9 cellular contexts compared by ENCODE assay signal in genomic region chr9:83219924-83220438, GRCh38.
DNase-seq lines count a peak whose midpoint lies in the region; ATAC-seq and TF ChIP-seq lines count a peak whose summit lies in the region.
"Had no signal": no experiment of that assay in that cellular context is flagged by ENCODE, and none has a peak within 500 bp of the region (broad histone marks: within the 10 kb centered on the region; RNA-seq: fewer than 3 reads in every experiment).

No MANE protein-coding gene starts in this region.

- no peak overlapping the region for H2BK20ac ChIP-seq in IMR-90 (ENCODE audit: low read depth, low read length)

- H2BK15ac ChIP-seq in IMR-90 (ENCODE audit: low read depth, low read length): no peak overlapping the region

- no peak overlapping the region for H4K8ac ChIP-seq in IMR-90 (ENCODE audit: low read depth in 2 of 2, low read length in 2 of 2)

- H3K9me3 ChIP-seq in IMR-90 (ENCODE audit: control insufficient read depth, insufficient read depth, low read length) (no peaks in the 10 kb centered on the region; the same call in 1 of the 2 replicates), duodenal mucosa (ENCODE audit: control insufficient read depth in 1 of 2, low read length in 2 of 2) (no peaks in the 10 kb centered on the region), mucosa of stomach (ENCODE audit: control insufficient read depth, low read length) (no peaks in the 10 kb centered on the region)

- H3K27me3 ChIP-seq in IMR-90 (ENCODE audit: control insufficient read depth, insufficient read depth, low read length): no peaks in the 10 kb centered on the region
- H3K27me3 ChIP-seq in duodenal mucosa (ENCODE audit: control insufficient read depth in 1 of 2, insufficient read depth in 2 of 2, low read length in 2 of 2): no peaks in the 10 kb centered on the region
- no peaks in the 10 kb centered on the region for H3K27me3 ChIP-seq in mucosa of stomach (ENCODE audit: control insufficient read depth, insufficient read depth, low read length)

- no peak for TF ChIP-seq POLR2A in IMR-90 (IDR thresholded peaks at IDR 0.05; ENCODE audit: low read depth, low read length)

- no peaks in the 10 kb centered on the region for H3K9me1 ChIP-seq in IMR-90 (ENCODE audit: insufficient read depth, low read length)

- no peak overlapping the region for H3K4ac ChIP-seq in IMR-90 (ENCODE audit: low read depth, low read length)

- TF ChIP-seq RAD21 in IMR-90 (IDR thresholded peaks at IDR 0.05; ENCODE audit: low read length): no peak

- no peak overlapping the region for H3K14ac ChIP-seq in IMR-90 (replicated peaks; ENCODE audit: low read depth, low read length)

- H3K4me2 ChIP-seq in IMR-90 (ENCODE audit: low read depth, low read length): peak overlapping the region; percentile 67
- H3K4me2 ChIP-seq: KMS-11 had no signal

- no peaks in the 10 kb centered on the region for H3K36me3 ChIP-seq in IMR-90 (ENCODE audit: control insufficient read depth, insufficient read depth, low read length)
- H3K36me3 ChIP-seq in duodenal mucosa (ENCODE audit: control insufficient read depth in 1 of 2, insufficient read depth in 2 of 2, low read length in 2 of 2): no peaks in the 10 kb centered on the region
- H3K36me3 ChIP-seq in mucosa of stomach (ENCODE audit: control insufficient read depth, insufficient read depth, low read length): no peaks in the 10 kb centered on the region

- H3K79me1 ChIP-seq in IMR-90 (ENCODE audit: low read depth in 1 of 2, low read length in 2 of 2): no peaks in the 10 kb centered on the region

- intact Hi-C loops in IMR-90 (cut with micrococcal nuclease): loop anchor here (2.0 to 5.0 kb wide), 4 partner anchors 325 to 692 kb away; no protein-coding TSS in a partner anchor

- no peak overlapping the region for H2BK5ac ChIP-seq in IMR-90 (ENCODE audit: low read depth, low read length, poor library complexity, severe bottlenecking)

- BruUV-seq in IMR-90 (replicated peaks; lab: Mats Ljungman, UMichigan): no TSS peak

- no peak overlapping the region for H2BK120ac ChIP-seq in IMR-90 (ENCODE audit: low read depth, low read length)

- H2AK9ac ChIP-seq in IMR-90 (replicated peaks; ENCODE audit: low read depth, low read length, poor library complexity): no peak overlapping the region

- ATAC-seq in IMR-90 (ENCODE audit: low read depth) (no peak), HG02973 (IDR thresholded peaks at IDR 0.05; ENCODE audit: unreplicated experiment) (no peak)

- 33% methylated on average over 1 of the region's 12 CpGs; no CpG with 5 or more reads in 1 of the 2 experiments for WGBS in IMR-90 (ENCODE audit: extremely low coverage in 2 of 2, insufficient read length in 1 of 2), 2 experiments

- no peak overlapping the region for H4K91ac ChIP-seq in IMR-90 (ENCODE audit: insufficient read depth, low read depth, low read length)

- H4K20me1 ChIP-seq in IMR-90 (ENCODE audit: insufficient read depth, low read length): no peaks in the 10 kb centered on the region

- H3K56ac ChIP-seq in IMR-90 (ENCODE audit: extremely low read depth, insufficient read depth, low read length): no peak overlapping the region

- no peak overlapping the region for H3K23ac ChIP-seq in IMR-90 (ENCODE audit: low read depth, low read length)

- H3K4me1 ChIP-seq in IMR-90 (ENCODE audit: control insufficient read depth, insufficient read depth, low read length): no peaks in the 10 kb centered on the region
- H3K4me1 ChIP-seq in duodenal mucosa (ENCODE audit: control insufficient read depth in 1 of 2, insufficient read depth in 2 of 2, low read length in 2 of 2): peaks cover 0 to 5% of the 10 kb centered on the region in 2 donors
- peaks cover 10% of the 10 kb centered on the region for H3K4me1 ChIP-seq in mucosa of stomach (ENCODE audit: control insufficient read depth, insufficient read depth, low read length)

- H2AFZ ChIP-seq in IMR-90 (replicated peaks; ENCODE audit: low read length, poor library complexity): peak overlapping the region; percentile 7

- POLR2A ChIA-PET in IMR-90 (lab: Charles Lee; ENCODE audit: unreplicated experiment): no interaction called here

- CTCF ChIA-PET in IMR-90 (lab: Yijun Ruan, JAX): interaction anchor here (1.0 to 1.2 kb wide), 5 partner anchors 11 to 673 kb away, joined by 3 to 5 read pairs (median 4); no protein-coding TSS in a partner anchor

- dilution Hi-C loops in IMR-90 (cut with HindIII; ENCODE audit: low sequenced_read_pairs, unreplicated experiment): no loop called here

- H2AK5ac ChIP-seq in IMR-90 (ENCODE audit: low read depth, low read length): no peak overlapping the region

- in situ Hi-C loops in IMR-90 (cut with MboI; ENCODE audit: low sequenced_read_pairs): no loop called here

- H3K27ac ChIP-seq in 22Rv1 (0 out of 2 replicates have a peak overlapping the region, but pooled peaks have one; percentile 16), IMR-90 (ENCODE audit: insufficient read depth, low read length) (no peak overlapping the region), duodenal mucosa (ENCODE audit: low read depth, low read length) (no peak overlapping the region)
- H3K27ac ChIP-seq: KMS-11 had no signal

- TF ChIP-seq CTCF in 22Rv1 (IDR thresholded peaks at IDR 0.05): peak; percentile 33; the same call in 1 of the 2 replicates
- TF ChIP-seq CTCF in IMR-90 (conservative IDR thresholded peaks at IDR 0.05; ENCODE audit: low read depth, low read length): no peak

- DNase-seq in IMR-90: no peak
- no peak for DNase-seq in NOMO-1 (lab: John Stamatoyannopoulos, UW; ENCODE audit: unreplicated experiment in 2 of 2)
- DNase-seq in NCI-H1436 treated with DMSO at 0.1 percent for 48 hours (lab: John Stamatoyannopoulos, UW): no peak
- no peak for DNase-seq in AML-193 (lab: John Stamatoyannopoulos, UW)

- H3K9ac ChIP-seq in IMR-90 (ENCODE audit: low read depth, low read length): no peak overlapping the region
- peak overlapping the region in 1 of 2 donors; percentile 70 for H3K9ac ChIP-seq in duodenal mucosa (ENCODE audit: low read depth in 1 of 2, low read length in 2 of 2)
- peak overlapping the region; percentile 76 for H3K9ac ChIP-seq in mucosa of stomach (ENCODE audit: low read length)
- H3K9ac ChIP-seq: KMS-11 had no signal

- H3K4me3 ChIP-seq in IMR-90 (ENCODE audit: insufficient read depth, low read depth, low read length) (peak overlapping the region; percentile 54; the same call in 1 of the 2 replicates), duodenal mucosa (ENCODE audit: low read depth in 1 of 2, low read length in 2 of 2) (peak overlapping the region; percentile 77 to 86), mucosa of stomach (ENCODE audit: low read length) (peak overlapping the region; percentile 58)

- H4K5ac ChIP-seq in IMR-90 (ENCODE audit: low read depth, low read length): no peak overlapping the region

- no peak overlapping the region for H3K18ac ChIP-seq in IMR-90 (ENCODE audit: low read depth, low read length)

TF ChIP-seq in IMR-90, 13 proteins besides CTCF, POLR2A, EP300 and RAD21:
- TF ChIP-seq RFX5 (IDR thresholded peaks at IDR 0.05; ENCODE audit: low read depth, low read length): no peak
- no peak for TF ChIP-seq SMC3 (IDR thresholded peaks at IDR 0.05; ENCODE audit: low read depth, low read length)
- no peak for TF ChIP-seq USF2 (IDR thresholded peaks at IDR 0.05; ENCODE audit: low read depth, low read length)
- TF ChIP-seq CEBPB (IDR thresholded peaks at IDR 0.05; ENCODE audit: low read depth, low read length): no peak
- TF ChIP-seq FOS (IDR thresholded peaks at IDR 0.05; ENCODE audit: low read depth, low read length): no peak
- TF ChIP-seq MXI1 (IDR thresholded peaks at IDR 0.05; ENCODE audit: borderline replicate concordance, low read depth, low read length): no peak
- no peak for TF ChIP-seq CHD1 (IDR thresholded peaks at IDR 0.05; ENCODE audit: low read depth, low read length)
